ENCODE assay signal across 23 cellular contexts in the genomic region with DNA sequence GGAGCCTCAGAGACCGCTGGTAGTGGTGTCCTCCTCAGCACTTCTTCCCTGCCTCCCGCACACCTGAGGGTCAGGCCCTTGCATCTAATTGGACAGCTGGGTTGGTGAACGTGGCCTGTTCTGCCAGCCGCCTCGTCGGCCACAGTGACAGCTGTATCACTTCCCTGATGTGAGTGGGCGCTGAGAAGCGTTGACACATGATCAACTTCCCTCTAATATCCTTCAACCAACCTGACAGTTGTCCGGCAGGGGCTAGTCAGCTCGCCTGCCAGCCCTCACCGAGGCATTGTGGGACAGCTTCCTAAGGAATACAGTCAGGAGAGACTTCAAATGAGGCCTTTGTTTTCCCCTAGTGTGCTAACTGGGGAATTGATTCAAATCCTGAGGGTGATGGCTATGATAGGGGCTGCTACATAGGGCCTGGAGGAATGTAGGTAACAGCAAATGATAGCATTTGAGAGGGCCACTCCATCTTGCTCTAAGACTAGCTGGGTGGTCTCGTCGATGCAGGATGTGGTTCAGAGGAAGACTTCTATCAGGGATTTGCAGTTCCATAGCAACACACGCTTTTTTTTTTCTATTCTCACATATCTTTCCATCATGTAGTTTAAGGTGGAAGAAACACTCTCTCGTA.
DNase-seq lines count a peak whose midpoint lies in the region; ATAC-seq and TF ChIP-seq lines count a peak whose summit lies in the region.
"Had no signal": no experiment of that assay in that cellular context is flagged by ENCODE, and none has a peak within 500 bp of the region (broad histone marks: within the 10 kb centered on the region; RNA-seq: fewer than 3 reads in every experiment).

No MANE protein-coding gene starts in this region.

- no peaks in the 10 kb centered on the region for H3K79me2 ChIP-seq in DND-41 (ENCODE audit: insufficient read depth, low read length)

- ATAC-seq in DND-41 (ENCODE audit: insufficient read depth, low read depth), result no peak
- peak; percentile 62 for ATAC-seq in sciatic nerve
- ATAC-seq in GM19452 (IDR thresholded peaks at IDR 0.05; ENCODE audit: unreplicated experiment), result no peak
- ATAC-seq in left lobe of liver, result no peak
- ATAC-seq: activated CD8-positive, alpha-beta memory T cell treated with anti-CD3 and anti-CD28 coated beads, Interleukin-2, amount 10 ng/mL, durations not matched to agents 7 days and 5 days; activated naive CD4-positive, alpha-beta T cell treated with anti-CD3 and anti-CD28 coated beads, Interleukin-2, amount 50 U/mL, for 72 hours; HCT116 had no signal

- DNase-seq in DND-41 (peak; percentile 10), SK-MEL-5 (ENCODE audit: low read depth, low spot score) (peak; percentile 24), medulla oblongata (ENCODE audit: extremely low spot score) (peak; percentile 53), sciatic nerve (ENCODE audit: low spot score) (no peak), brain microvascular endothelial cell (no peak), NCI-H2029 treated with DMSO at 0.1 percent for 48 hours (lab: John Stamatoyannopoulos, UW) (no peak), left lobe of liver (ENCODE audit: low spot score) (no peak)
- DNase-seq: activated CD4-positive, alpha-beta T cell treated with anti-CD3 and anti-CD28 coated beads, Interleukin-2, amount 10 ng/mL, durations not matched to agents 7 days and 5 days; activated CD8-positive, alpha-beta memory T cell treated with anti-CD3 and anti-CD28 coated beads, Interleukin-2, amount 10 ng/mL, durations not matched to agents 7 days and 5 days; NCI-H1930; NCI-H2227 treated with DMSO at 0.1 percent for 48 hours; NCI-H82; OCI-M1; posterior cingulate gyrus; SHP77; stimulated activated CD4-positive, alpha-beta T cell treated with anti-CD3 and anti-CD28 coated beads, Interleukin-2, amount 100 ng/mL, for 48 hours; stimulated activated naive CD4-positive, alpha-beta T cell; testis had no signal

- TF ChIP-seq CTCF in DND-41 (IDR thresholded peaks at IDR 0.05; ENCODE audit: borderline replicate concordance, extremely low read depth, low read length, poor library complexity, severe bottlenecking) (no peak), brain microvascular endothelial cell (IDR thresholded peaks at IDR 0.05; ENCODE audit: low read depth, low read length, missing control alignments) (no peak)

- no peaks in the 10 kb centered on the region for H3K4me1 ChIP-seq in DND-41 (ENCODE audit: insufficient read depth, low read length)
- H3K4me1 ChIP-seq: ascending aorta, testis had no signal

- no peak overlapping the region for H2AFZ ChIP-seq in DND-41 (ENCODE audit: low read depth, low read length)

- no peak overlapping the region for H3K9ac ChIP-seq in DND-41 (ENCODE audit: low read depth, low read length)
- H3K9ac ChIP-seq: KMS-11 had no signal

- H3K4me2 ChIP-seq in DND-41 (ENCODE audit: insufficient read depth, low read length), result no peak overlapping the region
- H3K4me2 ChIP-seq: KMS-11 had no signal

- intact Hi-C loops in sciatic nerve (cut with DNase I), result no loop called here

- in situ Hi-C loops in SK-MEL-5 (cut with HindIII; ENCODE audit: low pct_unique_long_range_greater_than_20kb, low sequenced_read_pairs) (no loop called here), brain microvascular endothelial cell (cut with HindIII; ENCODE audit: low pct_ligation_motif_present, low sequenced_read_pairs) (no loop called here)

- H3K27ac ChIP-seq in DND-41 (ENCODE audit: low read length), result no peak overlapping the region
- no peak overlapping the region for H3K27ac ChIP-seq in brain microvascular endothelial cell
- H3K27ac ChIP-seq: ascending aorta, KMS-11, testis had no signal

- H3K36me3 ChIP-seq in DND-41 (ENCODE audit: insufficient read depth, low read length), result no peaks in the 10 kb centered on the region
- H3K36me3 ChIP-seq in brain microvascular endothelial cell (replicated peaks), result no peaks in the 10 kb centered on the region
- H3K36me3 ChIP-seq: ascending aorta had no signal

- H3K4me3 ChIP-seq in DND-41 (ENCODE audit: low read depth in 1 of 2, low read length in 2 of 2) (no peak overlapping the region), brain microvascular endothelial cell (ENCODE audit: low read depth, low read length) (no peak overlapping the region)
- H3K4me3 ChIP-seq: ascending aorta, testis had no signal

- no peaks in the 10 kb centered on the region for H4K20me1 ChIP-seq in DND-41 (ENCODE audit: insufficient read depth, low read length)

- H3K27me3 ChIP-seq in DND-41 (ENCODE audit: insufficient read depth, low read length, poor library complexity), result peaks cover 3% of the 10 kb centered on the region
- H3K27me3 ChIP-seq in brain microvascular endothelial cell (replicated peaks), result no peaks in the 10 kb centered on the region
- H3K27me3 ChIP-seq: ascending aorta, testis had no signal

- no peaks in the 10 kb centered on the region for H3K9me3 ChIP-seq in DND-41 (ENCODE audit: insufficient read depth, low read length, severe bottlenecking)
- H3K9me3 ChIP-seq: ascending aorta, testis had no signal

Comparison
In these comparisons a context has a peak if more than half of its experiments do, and no peak if none do; other contexts are left out.
1. DNase-seq: peak in DND-41 (single experiment), SK-MEL-5 (single experiment) and medulla oblongata (single experiment); none in sciatic nerve (single experiment), brain microvascular endothelial cell (single experiment), NCI-H2029 treated with DMSO at 0.1 percent for 48 hours (single experiment) and left lobe of liver (single experiment).